In the genomic region with DNA sequence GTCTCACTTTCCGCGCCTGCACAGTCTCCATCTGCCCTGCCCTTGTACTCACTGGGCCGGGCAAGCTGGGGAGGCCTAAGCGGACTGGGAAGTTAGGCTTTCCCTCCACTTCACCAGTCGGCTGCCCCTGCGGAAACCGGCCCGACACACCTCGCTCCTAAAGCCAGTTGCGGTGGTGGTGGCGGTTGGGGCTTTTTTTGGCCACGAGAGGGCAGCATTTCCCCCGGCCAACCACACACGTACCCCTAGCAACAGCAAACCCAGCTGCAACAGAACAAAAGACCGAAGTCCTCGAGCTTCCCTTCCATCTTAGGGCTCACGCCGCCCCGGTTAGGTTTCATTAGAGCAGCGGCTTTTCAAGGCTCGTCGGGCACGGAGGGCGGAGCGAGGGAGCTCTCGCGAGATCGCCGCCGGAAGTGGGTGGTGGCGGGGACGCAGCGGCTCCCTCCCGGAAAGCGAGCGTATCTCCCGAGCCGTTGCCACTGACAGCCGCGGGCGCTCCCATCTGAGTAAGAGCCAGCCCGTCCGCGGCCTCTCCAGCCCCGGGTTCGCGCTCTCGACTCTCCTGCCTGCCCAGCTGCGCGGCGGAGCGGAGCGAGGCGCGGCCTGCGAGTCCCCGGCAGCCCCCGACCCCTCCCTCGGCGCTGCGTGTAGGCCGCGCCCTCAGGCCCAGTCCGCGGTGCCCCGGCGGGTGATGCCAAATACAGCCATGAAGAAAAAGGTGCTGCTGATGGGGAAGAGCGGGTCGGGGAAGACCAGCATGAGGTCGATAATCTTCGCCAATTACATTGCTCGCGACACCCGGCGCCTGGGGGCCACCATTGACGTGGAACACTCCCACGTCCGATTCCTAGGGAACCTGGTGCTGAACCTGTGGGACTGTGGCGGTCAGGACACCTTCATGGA, we compare ENCODE assay signal across 1 cellular context.
TF ChIP-seq lines count a peak whose summit lies in the region.

Gene RRAGA (plus strand): TSS at position 462 of the 906 bp plus-strand sequence. CDS start 233 bp downstream, at position 695.

TF ChIP-seq in HepG2, 621 proteins besides CTCF, POLR2A, EP300 and RAD21 (continued from another document and continues in another):
- TF ChIP-seq, protein P1, sequence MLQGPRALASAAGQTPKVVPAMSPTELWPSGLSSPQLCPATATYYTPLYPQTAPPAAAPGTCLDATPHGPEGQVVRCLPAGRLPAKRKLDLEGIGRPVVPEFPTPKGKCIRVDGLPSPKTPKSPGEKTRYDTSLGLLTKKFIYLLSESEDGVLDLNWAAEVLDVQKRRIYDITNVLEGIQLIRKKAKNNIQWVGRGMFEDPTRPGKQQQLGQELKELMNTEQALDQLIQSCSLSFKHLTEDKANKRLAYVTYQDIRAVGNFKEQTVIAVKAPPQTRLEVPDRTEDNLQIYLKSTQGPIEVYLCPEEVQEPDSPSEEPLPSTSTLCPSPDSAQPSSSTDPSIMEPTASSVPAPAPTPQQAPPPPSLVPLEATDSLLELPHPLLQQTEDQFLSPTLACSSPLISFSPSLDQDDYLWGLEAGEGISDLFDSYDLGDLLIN (CRISPR knock-in tag; IDR thresholded peaks at IDR 0.05; ENCODE audit: borderline replicate concordance): peak; percentile 47; the same call in 1 of the 2 replicates
- TF ChIP-seq ZNF720 (CRISPR knock-in tag; IDR thresholded peaks at IDR 0.05): no peak
- TF ChIP-seq ZC3H13 (CRISPR knock-in tag; IDR thresholded peaks at IDR 0.05): peak; percentile 33; the same call in 1 of the 2 replicates
- no peak for TF ChIP-seq SYNCRIP (IDR thresholded peaks at IDR 0.05; ENCODE audit: insufficient read depth, low read depth, low read length)
- no peak for TF ChIP-seq ZNF138 (CRISPR knock-in tag; IDR thresholded peaks at IDR 0.05; ENCODE audit: low read depth)
- TF ChIP-seq, protein P2, sequence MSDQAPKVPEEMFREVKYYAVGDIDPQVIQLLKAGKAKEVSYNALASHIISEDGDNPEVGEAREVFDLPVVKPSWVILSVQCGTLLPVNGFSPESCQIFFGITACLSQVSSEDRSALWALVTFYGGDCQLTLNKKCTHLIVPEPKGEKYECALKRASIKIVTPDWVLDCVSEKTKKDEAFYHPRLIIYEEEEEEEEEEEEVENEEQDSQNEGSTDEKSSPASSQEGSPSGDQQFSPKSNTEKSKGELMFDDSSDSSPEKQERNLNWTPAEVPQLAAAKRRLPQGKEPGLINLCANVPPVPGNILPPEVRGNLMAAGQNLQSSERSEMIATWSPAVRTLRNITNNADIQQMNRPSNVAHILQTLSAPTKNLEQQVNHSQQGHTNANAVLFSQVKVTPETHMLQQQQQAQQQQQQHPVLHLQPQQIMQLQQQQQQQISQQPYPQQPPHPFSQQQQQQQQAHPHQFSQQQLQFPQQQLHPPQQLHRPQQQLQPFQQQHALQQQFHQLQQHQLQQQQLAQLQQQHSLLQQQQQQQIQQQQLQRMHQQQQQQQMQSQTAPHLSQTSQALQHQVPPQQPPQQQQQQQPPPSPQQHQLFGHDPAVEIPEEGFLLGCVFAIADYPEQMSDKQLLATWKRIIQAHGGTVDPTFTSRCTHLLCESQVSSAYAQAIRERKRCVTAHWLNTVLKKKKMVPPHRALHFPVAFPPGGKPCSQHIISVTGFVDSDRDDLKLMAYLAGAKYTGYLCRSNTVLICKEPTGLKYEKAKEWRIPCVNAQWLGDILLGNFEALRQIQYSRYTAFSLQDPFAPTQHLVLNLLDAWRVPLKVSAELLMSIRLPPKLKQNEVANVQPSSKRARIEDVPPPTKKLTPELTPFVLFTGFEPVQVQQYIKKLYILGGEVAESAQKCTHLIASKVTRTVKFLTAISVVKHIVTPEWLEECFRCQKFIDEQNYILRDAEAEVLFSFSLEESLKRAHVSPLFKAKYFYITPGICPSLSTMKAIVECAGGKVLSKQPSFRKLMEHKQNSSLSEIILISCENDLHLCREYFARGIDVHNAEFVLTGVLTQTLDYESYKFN (CRISPR knock-in tag; conservative IDR thresholded peaks at IDR 0.05): peak; percentile 84
- no peak for TF ChIP-seq NONO (IDR thresholded peaks at IDR 0.05)
- TF ChIP-seq NONO (CRISPR knock-in tag; conservative IDR thresholded peaks at IDR 0.05): peak; percentile 87
- TF ChIP-seq ETV5 (CRISPR knock-in tag; IDR thresholded peaks at IDR 0.05; ENCODE audit: borderline replicate concordance): peak; percentile 77; the same call in 1 of the 2 replicates
- 0 out of 2 replicates have a peak, but pooled peaks have one; percentile 38 for TF ChIP-seq NKX3-1 (CRISPR knock-in tag; IDR thresholded peaks at IDR 0.05)
- TF ChIP-seq SP140L (CRISPR knock-in tag; IDR thresholded peaks at IDR 0.05; ENCODE audit: borderline replicate concordance): no peak
- TF ChIP-seq NFE2L2 (IDR thresholded peaks at IDR 0.05; ENCODE audit: low read length): no peak
- peak; percentile 89; the same call in 1 of the 2 replicates for TF ChIP-seq IRX3 (CRISPR knock-in tag; IDR thresholded peaks at IDR 0.05; ENCODE audit: borderline replicate concordance, low read depth)
- TF ChIP-seq TRIM24 (CRISPR knock-in tag; IDR thresholded peaks at IDR 0.05): no peak
- TF ChIP-seq ZNF563 (CRISPR knock-in tag; IDR thresholded peaks at IDR 0.05): peak; percentile 85
- no peak for TF ChIP-seq ZNF30 (CRISPR knock-in tag; IDR thresholded peaks at IDR 0.05)
- TF ChIP-seq IKZF5 (CRISPR knock-in tag; IDR thresholded peaks at IDR 0.05): peak; percentile 92
- TF ChIP-seq THAP8 (CRISPR knock-in tag; IDR thresholded peaks at IDR 0.05; ENCODE audit: borderline replicate concordance): peak; percentile 67; the same call in 1 of the 2 replicates
- TF ChIP-seq ZNF580 (CRISPR knock-in tag; IDR thresholded peaks at IDR 0.05; ENCODE audit: borderline replicate concordance, low read depth): peak; percentile 83; the same call in 1 of the 2 replicates
- TF ChIP-seq ZNF543 (CRISPR knock-in tag; IDR thresholded peaks at IDR 0.05): peak; percentile 91
- peak in 1 of 2 experiments; percentile 61; a peak in 2 of 4 replicates for TF ChIP-seq KLF16 (CRISPR knock-in tag; IDR thresholded peaks at IDR 0.05)
- TF ChIP-seq ETS1 (CRISPR knock-in tag; IDR thresholded peaks at IDR 0.05): 0 out of 2 replicates have a peak, but pooled peaks have one; percentile 65
- no peak for TF ChIP-seq ZNF781 (CRISPR knock-in tag; IDR thresholded peaks at IDR 0.05; ENCODE audit: borderline replicate concordance, not compliant biosample characterization)
- 0 out of 2 replicates have a peak, but pooled peaks have one; percentile 14 for TF ChIP-seq ZNF740 (CRISPR knock-in tag; IDR thresholded peaks at IDR 0.05)
- TF ChIP-seq CREM (IDR thresholded peaks at IDR 0.05): no peak; the same call in 1 of the 2 replicates
- no peak for TF ChIP-seq CREM (CRISPR knock-in tag; IDR thresholded peaks at IDR 0.05)
- TF ChIP-seq ZNF746 (CRISPR knock-in tag; IDR thresholded peaks at IDR 0.05): peak; percentile 86
- peak; percentile 77 for TF ChIP-seq HDAC1 (CRISPR knock-in tag; IDR thresholded peaks at IDR 0.05)
- no peak for TF ChIP-seq ZBTB21 (CRISPR knock-in tag; IDR thresholded peaks at IDR 0.05)
- TF ChIP-seq MAZ (IDR thresholded peaks at IDR 0.05; ENCODE audit: borderline replicate concordance, low read depth, low read length): peak; percentile 67; the same call in 1 of the 2 replicates
- peak; percentile 78; the same call in 1 of the 2 replicates for TF ChIP-seq MAZ (CRISPR knock-in tag; IDR thresholded peaks at IDR 0.05; ENCODE audit: low read depth)
- peak; percentile 40; the same call in 1 of the 2 replicates for TF ChIP-seq ZNF773 (CRISPR knock-in tag; IDR thresholded peaks at IDR 0.05; ENCODE audit: borderline replicate concordance)
- TF ChIP-seq TEAD3 (CRISPR knock-in tag; optimal IDR thresholded peaks at IDR 0.05; ENCODE audit: borderline replicate concordance): peak; percentile 67
- peak; percentile 38 for TF ChIP-seq TBL1XR1 (IDR thresholded peaks at IDR 0.05; ENCODE audit: borderline replicate concordance, low read length, partially characterized antibody)
- TF ChIP-seq ZNF225 (CRISPR knock-in tag; IDR thresholded peaks at IDR 0.05): no peak; the same call in 1 of the 2 replicates
- TF ChIP-seq, protein P3, sequence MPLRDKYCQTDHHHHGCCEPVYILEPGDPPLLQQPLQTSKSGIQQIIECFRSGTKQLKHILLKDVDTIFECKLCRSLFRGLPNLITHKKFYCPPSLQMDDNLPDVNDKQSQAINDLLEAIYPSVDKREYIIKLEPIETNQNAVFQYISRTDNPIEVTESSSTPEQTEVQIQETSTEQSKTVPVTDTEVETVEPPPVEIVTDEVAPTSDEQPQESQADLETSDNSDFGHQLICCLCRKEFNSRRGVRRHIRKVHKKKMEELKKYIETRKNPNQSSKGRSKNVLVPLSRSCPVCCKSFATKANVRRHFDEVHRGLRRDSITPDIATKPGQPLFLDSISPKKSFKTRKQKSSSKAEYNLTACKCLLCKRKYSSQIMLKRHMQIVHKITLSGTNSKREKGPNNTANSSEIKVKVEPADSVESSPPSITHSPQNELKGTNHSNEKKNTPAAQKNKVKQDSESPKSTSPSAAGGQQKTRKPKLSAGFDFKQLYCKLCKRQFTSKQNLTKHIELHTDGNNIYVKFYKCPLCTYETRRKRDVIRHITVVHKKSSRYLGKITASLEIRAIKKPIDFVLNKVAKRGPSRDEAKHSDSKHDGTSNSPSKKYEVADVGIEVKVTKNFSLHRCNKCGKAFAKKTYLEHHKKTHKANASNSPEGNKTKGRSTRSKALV (CRISPR knock-in tag; IDR thresholded peaks at IDR 0.05): peak; percentile 53; the same call in 1 of the 2 replicates
- TF ChIP-seq SNAPC5 (CRISPR knock-in tag; IDR thresholded peaks at IDR 0.05; ENCODE audit: borderline replicate concordance): no peak; the same call in 1 of the 2 replicates
- no peak for TF ChIP-seq SMAD9 (CRISPR knock-in tag; IDR thresholded peaks at IDR 0.05)
- peak; percentile 98 for TF ChIP-seq POGZ (CRISPR knock-in tag; IDR thresholded peaks at IDR 0.05)
- peak; percentile 66 for TF ChIP-seq ZFP37 (CRISPR knock-in tag; IDR thresholded peaks at IDR 0.05; ENCODE audit: borderline replicate concordance)
- TF ChIP-seq, protein P4, sequence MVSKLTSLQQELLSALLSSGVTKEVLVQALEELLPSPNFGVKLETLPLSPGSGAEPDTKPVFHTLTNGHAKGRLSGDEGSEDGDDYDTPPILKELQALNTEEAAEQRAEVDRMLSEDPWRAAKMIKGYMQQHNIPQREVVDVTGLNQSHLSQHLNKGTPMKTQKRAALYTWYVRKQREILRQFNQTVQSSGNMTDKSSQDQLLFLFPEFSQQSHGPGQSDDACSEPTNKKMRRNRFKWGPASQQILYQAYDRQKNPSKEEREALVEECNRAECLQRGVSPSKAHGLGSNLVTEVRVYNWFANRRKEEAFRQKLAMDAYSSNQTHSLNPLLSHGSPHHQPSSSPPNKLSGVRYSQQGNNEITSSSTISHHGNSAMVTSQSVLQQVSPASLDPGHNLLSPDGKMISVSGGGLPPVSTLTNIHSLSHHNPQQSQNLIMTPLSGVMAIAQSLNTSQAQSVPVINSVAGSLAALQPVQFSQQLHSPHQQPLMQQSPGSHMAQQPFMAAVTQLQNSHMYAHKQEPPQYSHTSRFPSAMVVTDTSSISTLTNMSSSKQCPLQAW (CRISPR knock-in tag; IDR thresholded peaks at IDR 0.05): peak; percentile 95
- 0 out of 2 replicates have a peak, but pooled peaks have one; percentile 76 for TF ChIP-seq ZFYVE20 (CRISPR knock-in tag; IDR thresholded peaks at IDR 0.05; ENCODE audit: borderline replicate concordance, low read depth)
- TF ChIP-seq, protein P5, sequence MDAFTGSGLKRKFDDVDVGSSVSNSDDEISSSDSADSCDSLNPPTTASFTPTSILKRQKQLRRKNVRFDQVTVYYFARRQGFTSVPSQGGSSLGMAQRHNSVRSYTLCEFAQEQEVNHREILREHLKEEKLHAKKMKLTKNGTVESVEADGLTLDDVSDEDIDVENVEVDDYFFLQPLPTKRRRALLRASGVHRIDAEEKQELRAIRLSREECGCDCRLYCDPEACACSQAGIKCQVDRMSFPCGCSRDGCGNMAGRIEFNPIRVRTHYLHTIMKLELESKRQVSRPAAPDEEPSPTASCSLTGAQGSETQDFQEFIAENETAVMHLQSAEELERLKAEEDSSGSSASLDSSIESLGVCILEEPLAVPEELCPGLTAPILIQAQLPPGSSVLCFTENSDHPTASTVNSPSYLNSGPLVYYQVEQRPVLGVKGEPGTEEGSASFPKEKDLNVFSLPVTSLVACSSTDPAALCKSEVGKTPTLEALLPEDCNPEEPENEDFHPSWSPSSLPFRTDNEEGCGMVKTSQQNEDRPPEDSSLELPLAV (CRISPR knock-in tag; conservative IDR thresholded peaks at IDR 0.05; ENCODE audit: low read depth): no peak
- TF ChIP-seq SP1 (IDR thresholded peaks at IDR 0.05): no peak
- TF ChIP-seq SP1 (CRISPR knock-in tag; IDR thresholded peaks at IDR 0.05): no peak; the same call in 1 of the 2 replicates
- TF ChIP-seq AGO2 (optimal IDR thresholded peaks at IDR 0.05; ENCODE audit: low read depth, low read length): peak; percentile 94
- TF ChIP-seq ATAD3A (CRISPR knock-in tag; IDR thresholded peaks at IDR 0.05): no peak
- TF ChIP-seq ZNF703 (CRISPR knock-in tag; IDR thresholded peaks at IDR 0.05; ENCODE audit: borderline replicate concordance): peak; percentile 65; the same call in 1 of the 2 replicates
- TF ChIP-seq HCFC1 (IDR thresholded peaks at IDR 0.05; ENCODE audit: low read depth, low read length): no peak; the same call in none of the 2 replicates
